Comparison of ENCODE assay signal across 17 cellular contexts in genomic region chrX:42739258-42739657, GRCh38. TPM values are rescaled to one million over a fixed set of nuclear protein-coding genes. Genes with fewer than 3 reads are reported as not detected.
DNase-seq lines count a peak whose midpoint lies in the region; ATAC-seq and TF ChIP-seq lines count a peak whose summit lies in the region.
"Had no signal": no experiment of that assay in that cellular context is flagged by ENCODE, and none has a peak within 500 bp of the region (broad histone marks: within the 10 kb centered on the region; RNA-seq: fewer than 3 reads in every experiment).

No MANE protein-coding gene starts in this region.

- POLR2A ChIA-PET in activated B cell treated with CpG ODN at 0.5 μM for 24 hours (lab: Charles Lee), result no interaction called here
- POLR2A ChIA-PET in CD4-positive, alpha-beta T cell (lab: Charles Lee), result no interaction called here

- H3K36me3 Mint-ChIP-seq in CD14-positive monocyte (no peaks in the 10 kb centered on the region), activated B cell treated with CpG ODN at 0.5 μM for 24 hours (ENCODE audit: low read depth) (no peaks in the 10 kb centered on the region)
- H3K36me3 Mint-ChIP-seq in CD4-positive, alpha-beta T cell (ENCODE audit: low read depth), result no peaks in the 10 kb centered on the region
- H3K36me3 Mint-ChIP-seq: natural killer cell treated with Interleukin-12 subunit alpha and Interleukin-12 subunit beta and Interleukin-15 and Interleukin-18, amount 100 ng/mL, for 72 hours had no signal

- CTCF ChIA-PET in activated B cell treated with CpG ODN at 0.5 μM for 24 hours (lab: Charles Lee), result no interaction called here
- CTCF ChIA-PET in CD4-positive, alpha-beta T cell (lab: Charles Lee), result no interaction called here

- ATAC-seq in activated B cell treated with CpG ODN at 0.5 μM for 24 hours (ENCODE audit: low read depth), result peak; percentile 54
- no peak for ATAC-seq in CD4-positive, alpha-beta T cell (ENCODE audit: poor library complexity)
- ATAC-seq in HG03159 (IDR thresholded peaks at IDR 0.05; ENCODE audit: unreplicated experiment), result no peak
- no peak for ATAC-seq in GM18511 (IDR thresholded peaks at IDR 0.05; ENCODE audit: unreplicated experiment)
- ATAC-seq: left cardiac atrium; natural killer cell treated with Interleukin-12 subunit alpha and Interleukin-12 subunit beta and Interleukin-15 and Interleukin-18, amount 100 ng/mL, for 72 hours had no signal

- H3K4me3 Mint-ChIP-seq in CD14-positive monocyte (peak overlapping the region in 1 of 2 donors; percentile 37), activated B cell treated with CpG ODN at 0.5 μM for 24 hours (peak overlapping the region; percentile 41)
- H3K4me3 Mint-ChIP-seq in CD4-positive, alpha-beta T cell, result no peak overlapping the region
- H3K4me3 Mint-ChIP-seq: natural killer cell treated with Interleukin-12 subunit alpha and Interleukin-12 subunit beta and Interleukin-15 and Interleukin-18, amount 100 ng/mL, for 72 hours had no signal

- no peaks in the 10 kb centered on the region for H3K9me3 ChIP-seq in DOHH2 (ENCODE audit: control insufficient read depth, insufficient read depth, low read length)
- H3K9me3 ChIP-seq in CD4-positive, alpha-beta T cell (ENCODE audit: control insufficient read depth, low read length), result no peaks in the 10 kb centered on the region
- H3K9me3 ChIP-seq: heart left ventricle had no signal

- H3K27me3 Mint-ChIP-seq in CD14-positive monocyte (ENCODE audit: low read depth in 3 of 3) (peaks cover 0 to 2% (median 0%) of the 10 kb centered on the region in 3 donors), activated B cell treated with CpG ODN at 0.5 μM for 24 hours (no peaks in the 10 kb centered on the region)
- no peaks in the 10 kb centered on the region for H3K27me3 Mint-ChIP-seq in CD4-positive, alpha-beta T cell

- intact Hi-C loops in CD14-positive monocyte (cut with micrococcal nuclease), result no loop called here
- intact Hi-C loops in activated B cell treated with CpG ODN at 0.5 μM for 24 hours (cut with micrococcal nuclease), result no loop called here
- intact Hi-C loops in CD4-positive, alpha-beta T cell (cut with DNase I, micrococcal nuclease), result no loop called here

- H3K27ac ChIP-seq in DOHH2 (ENCODE audit: low read depth, low read length), result 0 out of 2 replicates have a peak overlapping the region, but pooled peaks have one; percentile 15
- H3K27ac ChIP-seq in CD4-positive, alpha-beta T cell (ENCODE audit: low read depth, low read length), result no peak overlapping the region
- H3K27ac ChIP-seq: cardiac muscle cell had no signal

- TF ChIP-seq CTCF in CD14-positive monocyte (IDR thresholded peaks at IDR 0.05) (no peak), DOHH2 (IDR thresholded peaks at IDR 0.05; ENCODE audit: low read depth, low read length, poor library complexity, severe bottlenecking) (no peak), activated B cell treated with CpG ODN at 0.5 μM for 24 hours (IDR thresholded peaks at IDR 0.05) (no peak)
- no peak for TF ChIP-seq CTCF in CD4-positive, alpha-beta T cell (IDR thresholded peaks at IDR 0.05)

- H3K27ac Mint-ChIP-seq in CD14-positive monocyte (peak overlapping the region in 6 of 7 donors; percentile 50 to 90 (median 82)), activated B cell treated with CpG ODN at 0.5 μM for 24 hours (peak overlapping the region; percentile 88)
- no peak overlapping the region for H3K27ac Mint-ChIP-seq in CD4-positive, alpha-beta T cell
- H3K27ac Mint-ChIP-seq: natural killer cell treated with Interleukin-12 subunit alpha and Interleukin-12 subunit beta and Interleukin-15 and Interleukin-18, amount 100 ng/mL, for 72 hours had no signal

- peaks cover 16% of the 10 kb centered on the region for H3K4me1 ChIP-seq in DOHH2 (ENCODE audit: control insufficient read depth, low read length)

- no peak for DNase-seq in CD14-positive monocyte (ENCODE audit: low spot score)
- DNase-seq in activated B cell treated with CpG ODN at 0.5 μM for 24 hours, result no peak
- DNase-seq in inferior parietal cortex (ENCODE audit: extremely low spot score), result peak; percentile 2
- no peak for DNase-seq in CD4-positive, alpha-beta T cell
- DNase-seq: activated effector memory CD4-positive, alpha-beta T cell treated with Interleukin-2 at 50 U/mL for 16 hours; H7; heart left ventricle; left cardiac atrium; NCI-H1048; NCI-H345; stimulated activated CD4-positive, alpha-beta T cell treated with anti-CD3 and anti-CD28 coated beads, Interleukin-4, amount 100 ng/mL, for 1 hour had no signal

- H3K9me2 ChIP-seq in DOHH2 (replicated peaks; ENCODE audit: control insufficient read depth, low read length), result no peaks in the 10 kb centered on the region

- H3K36me3 ChIP-seq in DOHH2 (ENCODE audit: control insufficient read depth, low read length), result no peaks in the 10 kb centered on the region
- H3K36me3 ChIP-seq: cardiac muscle cell, heart left ventricle had no signal

- H3K27me3 ChIP-seq in DOHH2 (ENCODE audit: control insufficient read depth, low read length), result no peaks in the 10 kb centered on the region
- H3K27me3 ChIP-seq in CD4-positive, alpha-beta T cell (ENCODE audit: control insufficient read depth, insufficient read depth, low read length), result no peaks in the 10 kb centered on the region
- H3K27me3 ChIP-seq: cardiac muscle cell had no signal

- peak overlapping the region; percentile 40 for H3K4me2 ChIP-seq in DOHH2 (ENCODE audit: low read length)

- H3K9me3 Mint-ChIP-seq in CD14-positive monocyte (peaks cover 0 to 3% (median 0%) of the 10 kb centered on the region in 7 donors), activated B cell treated with CpG ODN at 0.5 μM for 24 hours (no peaks in the 10 kb centered on the region)
- no peaks in the 10 kb centered on the region for H3K9me3 Mint-ChIP-seq in CD4-positive, alpha-beta T cell
- H3K9me3 Mint-ChIP-seq: natural killer cell treated with Interleukin-12 subunit alpha and Interleukin-12 subunit beta and Interleukin-15 and Interleukin-18, amount 100 ng/mL, for 72 hours had no signal

- H4K20me1 ChIP-seq in DOHH2 (ENCODE audit: control insufficient read depth, insufficient read depth, low read depth, low read length), result no peaks in the 10 kb centered on the region

- peaks cover 9% of the 10 kb centered on the region for H3K4me1 Mint-ChIP-seq in CD14-positive monocyte
- peaks cover 18% of the 10 kb centered on the region for H3K4me1 Mint-ChIP-seq in activated B cell treated with CpG ODN at 0.5 μM for 24 hours
- H3K4me1 Mint-ChIP-seq in CD4-positive, alpha-beta T cell (ENCODE audit: low read depth), result peaks cover 6% of the 10 kb centered on the region

- peak overlapping the region; percentile 30 for H3K4me3 ChIP-seq in DOHH2 (ENCODE audit: low read length)
- H3K4me3 ChIP-seq: cardiac muscle cell, heart left ventricle had no signal

- no peaks in the 10 kb centered on the region for H3K79me2 ChIP-seq in DOHH2 (ENCODE audit: control insufficient read depth, low read length)

- no peaks in the 10 kb centered on the region for H3F3A ChIP-seq in DOHH2 (ENCODE audit: control insufficient read depth, insufficient read depth)

RNA-seq across cellular contexts. Expression of gene PPP1R2C, which starts 38.7 kb away (rescaled TPM):
- polyA plus RNA-seq in CD14-positive monocyte, result not detected
- total RNA-seq in activated B cell treated with CpG ODN at 0.5 μM for 24 hours, result not detected in 2 replicates
- not detected for total RNA-seq in CD4-positive, alpha-beta T cell
- total RNA-seq: cardiac muscle cell; H7; heart left ventricle; left cardiac atrium; natural killer cell treated with Interleukin-12 subunit alpha and Interleukin-12 subunit beta and Interleukin-15 and Interleukin-18, amount 100 ng/mL, for 72 hours; RPMI7951 had no signal
- polyA plus RNA-seq: cardiac muscle cell, heart left ventricle had no signal
